In genomic region chr2:10493636-10494281, GRCh38 we compare ENCODE assay signal across 8 cellular contexts. TPM values are rescaled to one million over a fixed set of nuclear protein-coding genes. Genes with fewer than 3 reads are reported as not detected.
DNase-seq lines count a peak whose midpoint lies in the region; ATAC-seq and TF ChIP-seq lines count a peak whose summit lies in the region.

No MANE protein-coding gene starts in this region.

- BruUV-seq in PC-9 (replicated peaks; lab: Mats Ljungman, UMichigan): no TSS peak

- H2AFZ ChIP-seq in PC-9: no peak overlapping the region

- DNase-seq in PC-9 (peak; percentile 91 to 97), right lobe of liver (peak in 2 of 3 donors; percentile 49 to 53), left ventricle myocardium inferior (no peak), NCI-H82 (lab: John Stamatoyannopoulos, UW) (no peak)
- DNase-seq in activated T-helper 2 cell treated with anti-CD3 and anti-CD28 coated beads, Interferon-gamma antibody, Interleukin-2, Interleukin-4, amounts not matched to agents 10 μg/mL and 5 μg/mL and 100 μg/mL, durations not matched to agents 14 hours and 24 hours and 36 hours (ENCODE audit: low spot score): peak; percentile 59
- DNase-seq in stimulated activated effector memory CD8-positive, alpha-beta T cell treated with anti-CD3 and anti-CD28 coated beads, Interleukin-12 subunit alpha, Interleukin-12 subunit beta, amount 100 ng/mL, for 72 hours (ENCODE audit: low spot score in 2 of 2): peak; percentile 69 to 87

- H3K27me3 ChIP-seq in PC-9 (ENCODE audit: insufficient read depth, low read depth): no peaks in the 10 kb centered on the region
- no peaks in the 10 kb centered on the region for H3K27me3 ChIP-seq in right lobe of liver
- peaks cover 85% of the 10 kb centered on the region for H3K27me3 ChIP-seq in left ventricle myocardium inferior (ENCODE audit: low read depth)

- H3K27ac Mint-ChIP-seq in activated T-helper 2 cell treated with anti-CD3 and anti-CD28 coated beads, Interferon-gamma antibody, Interleukin-2, Interleukin-4, amounts not matched to agents 10 μg/mL and 5 μg/mL and 100 μg/mL, durations not matched to agents 14 hours and 24 hours and 36 hours: peak overlapping the region; percentile 38
- peak overlapping the region; percentile 56 for H3K27ac Mint-ChIP-seq in stimulated activated effector memory CD8-positive, alpha-beta T cell treated with anti-CD3 and anti-CD28 coated beads, Interleukin-12 subunit alpha, Interleukin-12 subunit beta, amount 100 ng/mL, for 72 hours

- peaks cover 41% of the 10 kb centered on the region for H3K4me1 ChIP-seq in PC-9 (replicated peaks; ENCODE audit: insufficient read depth)
- peaks cover 0 to 10% (median 0%) of the 10 kb centered on the region in 4 donors for H3K4me1 ChIP-seq in right lobe of liver
- no peaks in the 10 kb centered on the region for H3K4me1 ChIP-seq in left ventricle myocardium inferior

- 74% methylated on average over 15 of the region's 22 CpGs for WGBS in right lobe of liver (ENCODE audit: insufficient coverage, low coverage, low lambda C conversion rate, missing lambda C conversion rate)

- peaks cover 36% of the 10 kb centered on the region for H3F3A ChIP-seq in PC-9 (ENCODE audit: insufficient read depth, low read depth)

- peak overlapping the region; percentile 75 for H3K4me2 ChIP-seq in PC-9

- ATAC-seq in GM18508 (IDR thresholded peaks at IDR 0.05; ENCODE audit: insufficient read depth, unreplicated experiment) (peak; percentile 95), HG02870 (IDR thresholded peaks at IDR 0.05; ENCODE audit: unreplicated experiment) (peak; percentile 91), right lobe of liver (peak; percentile 36 to 70 (median 51))
- ATAC-seq in stimulated activated effector memory CD8-positive, alpha-beta T cell treated with anti-CD3 and anti-CD28 coated beads, Interleukin-12 subunit alpha, Interleukin-12 subunit beta, amount 100 ng/mL, for 72 hours: peak; percentile 97

- H3K9me2 ChIP-seq in PC-9 (ENCODE audit: insufficient read depth): no peaks in the 10 kb centered on the region

- peak overlapping the region; percentile 61 for H3K27ac ChIP-seq in PC-9
- H3K27ac ChIP-seq in right lobe of liver: no peak overlapping the region
- H3K27ac ChIP-seq in left ventricle myocardium inferior (replicated peaks): no peak overlapping the region

- H3K36me3 Mint-ChIP-seq in activated T-helper 2 cell treated with anti-CD3 and anti-CD28 coated beads, Interferon-gamma antibody, Interleukin-2, Interleukin-4, amounts not matched to agents 10 μg/mL and 5 μg/mL and 100 μg/mL, durations not matched to agents 14 hours and 24 hours and 36 hours (ENCODE audit: low read depth): no peaks in the 10 kb centered on the region
- no peaks in the 10 kb centered on the region for H3K36me3 Mint-ChIP-seq in stimulated activated effector memory CD8-positive, alpha-beta T cell treated with anti-CD3 and anti-CD28 coated beads, Interleukin-12 subunit alpha, Interleukin-12 subunit beta, amount 100 ng/mL, for 72 hours

- TF ChIP-seq CTCF in PC-9 (conservative IDR thresholded peaks at IDR 0.05): no peak
- TF ChIP-seq CTCF in right lobe of liver (IDR thresholded peaks at IDR 0.05): no peak
- TF ChIP-seq CTCF in left ventricle myocardium inferior (IDR thresholded peaks at IDR 0.05; ENCODE audit: borderline replicate concordance): no peak

- H3K4me1 Mint-ChIP-seq in activated T-helper 2 cell treated with anti-CD3 and anti-CD28 coated beads, Interferon-gamma antibody, Interleukin-2, Interleukin-4, amounts not matched to agents 10 μg/mL and 5 μg/mL and 100 μg/mL, durations not matched to agents 14 hours and 24 hours and 36 hours (ENCODE audit: low read depth): peaks cover 6% of the 10 kb centered on the region
- H3K4me1 Mint-ChIP-seq in stimulated activated effector memory CD8-positive, alpha-beta T cell treated with anti-CD3 and anti-CD28 coated beads, Interleukin-12 subunit alpha, Interleukin-12 subunit beta, amount 100 ng/mL, for 72 hours: peaks cover 47% of the 10 kb centered on the region

- peaks cover 4% of the 10 kb centered on the region; the same call in 1 of the 2 replicates for H4K20me1 ChIP-seq in PC-9 (ENCODE audit: insufficient read depth)

- H3K4me3 Mint-ChIP-seq in activated T-helper 2 cell treated with anti-CD3 and anti-CD28 coated beads, Interferon-gamma antibody, Interleukin-2, Interleukin-4, amounts not matched to agents 10 μg/mL and 5 μg/mL and 100 μg/mL, durations not matched to agents 14 hours and 24 hours and 36 hours (ENCODE audit: low read depth): no peak overlapping the region
- peak overlapping the region; percentile 48 for H3K4me3 Mint-ChIP-seq in stimulated activated effector memory CD8-positive, alpha-beta T cell treated with anti-CD3 and anti-CD28 coated beads, Interleukin-12 subunit alpha, Interleukin-12 subunit beta, amount 100 ng/mL, for 72 hours

- no peak overlapping the region for H3K4me3 ChIP-seq in PC-9
- no peak overlapping the region for H3K4me3 ChIP-seq in right lobe of liver
- H3K4me3 ChIP-seq in left ventricle myocardium inferior: no peak overlapping the region

- POLR2A ChIA-PET in PC-9 (lab: Charles Lee; ENCODE audit: unreplicated experiment): no interaction called here

- H3K9me3 Mint-ChIP-seq in activated T-helper 2 cell treated with anti-CD3 and anti-CD28 coated beads, Interferon-gamma antibody, Interleukin-2, Interleukin-4, amounts not matched to agents 10 μg/mL and 5 μg/mL and 100 μg/mL, durations not matched to agents 14 hours and 24 hours and 36 hours: no peaks in the 10 kb centered on the region
- no peaks in the 10 kb centered on the region for H3K9me3 Mint-ChIP-seq in stimulated activated effector memory CD8-positive, alpha-beta T cell treated with anti-CD3 and anti-CD28 coated beads, Interleukin-12 subunit alpha, Interleukin-12 subunit beta, amount 100 ng/mL, for 72 hours

- intact Hi-C loops in PC-9 (cut with micrococcal nuclease; ENCODE audit: unreplicated experiment) (loop anchor here (2.0 kb wide), 2 partner anchors 41 to 105 kb away; no protein-coding TSS in a partner anchor), right lobe of liver (cut with DNase I) (no loop called here), left ventricle myocardium inferior (cut with micrococcal nuclease) (no loop called here)
- intact Hi-C loops in activated T-helper 2 cell treated with anti-CD3 and anti-CD28 coated beads, Interferon-gamma antibody, Interleukin-2, Interleukin-4, amounts not matched to agents 10 μg/mL and 5 μg/mL and 100 μg/mL, durations not matched to agents 14 hours and 24 hours and 36 hours (cut with micrococcal nuclease): no loop called here

- TF ChIP-seq POLR2A in right lobe of liver (IDR thresholded peaks at IDR 0.05): no peak

- no peaks in the 10 kb centered on the region for H3K79me2 ChIP-seq in PC-9 (ENCODE audit: low read depth)

- CTCF ChIA-PET in PC-9 (lab: Charles Lee): interaction anchor here (0.6 kb wide), 2 partner anchors 10 to 54 kb away, joined by 5 to 6 read pairs; no protein-coding TSS in a partner anchor

- peaks cover 19% of the 10 kb centered on the region for H3K27me3 Mint-ChIP-seq in activated T-helper 2 cell treated with anti-CD3 and anti-CD28 coated beads, Interferon-gamma antibody, Interleukin-2, Interleukin-4, amounts not matched to agents 10 μg/mL and 5 μg/mL and 100 μg/mL, durations not matched to agents 14 hours and 24 hours and 36 hours (ENCODE audit: low read depth)

- H3K36me3 ChIP-seq in PC-9 (ENCODE audit: low read depth): no peaks in the 10 kb centered on the region
- H3K36me3 ChIP-seq in right lobe of liver: no peaks in the 10 kb centered on the region
- H3K36me3 ChIP-seq in left ventricle myocardium inferior: no peaks in the 10 kb centered on the region

- H3K9me3 ChIP-seq in PC-9 (ENCODE audit: insufficient read depth, low read depth) (no peaks in the 10 kb centered on the region), right lobe of liver (no peaks in the 10 kb centered on the region), left ventricle myocardium inferior (replicated peaks) (peaks cover 12% of the 10 kb centered on the region)

RNA-seq across cellular contexts. Expression of gene ODC1, which starts 45.6 kb away (rescaled TPM):
- 39.9 and 40.5 TPM in 2 replicates for total RNA-seq in PC-9 (2021)
- total RNA-seq in activated T-helper 2 cell treated with anti-CD3 and anti-CD28 coated beads, Interferon-gamma antibody, Interleukin-2, Interleukin-4, amounts not matched to agents 10 μg/mL and 5 μg/mL and 100 μg/mL, durations not matched to agents 14 hours and 24 hours and 36 hours: 161 and 164 TPM in 2 replicates
- total RNA-seq in right lobe of liver: 100 to 1,000 TPM in 2 of 6 experiments, 10 to 100 TPM in 4; 14.4 to 197 (median 28.6) TPM
- total RNA-seq in left ventricle myocardium inferior: 41.7 TPM

Comparison
In these comparisons a context has a peak if more than half of its experiments do, and no peak if none do; other contexts are left out.
1. DNase-seq: peak in PC-9 (2 of 2), activated T-helper 2 cell treated with anti-CD3 and anti-CD28 coated beads, Interferon-gamma antibody, Interleukin-2, Interleukin-4, amounts not matched to agents 10 μg/mL and 5 μg/mL and 100 μg/mL, durations not matched to agents 14 hours and 24 hours and 36 hours (single experiment), right lobe of liver (2 of 3) and stimulated activated effector memory CD8-positive, alpha-beta T cell treated with anti-CD3 and anti-CD28 coated beads, Interleukin-12 subunit alpha, Interleukin-12 subunit beta, amount 100 ng/mL, for 72 hours (2 of 2); none in left ventricle myocardium inferior (single experiment) and NCI-H82 (single experiment).
2. Peak in every context shown above with its lines, with median percentiles within 50 percentile points of each other: ATAC-seq.